In the genomic region with DNA sequence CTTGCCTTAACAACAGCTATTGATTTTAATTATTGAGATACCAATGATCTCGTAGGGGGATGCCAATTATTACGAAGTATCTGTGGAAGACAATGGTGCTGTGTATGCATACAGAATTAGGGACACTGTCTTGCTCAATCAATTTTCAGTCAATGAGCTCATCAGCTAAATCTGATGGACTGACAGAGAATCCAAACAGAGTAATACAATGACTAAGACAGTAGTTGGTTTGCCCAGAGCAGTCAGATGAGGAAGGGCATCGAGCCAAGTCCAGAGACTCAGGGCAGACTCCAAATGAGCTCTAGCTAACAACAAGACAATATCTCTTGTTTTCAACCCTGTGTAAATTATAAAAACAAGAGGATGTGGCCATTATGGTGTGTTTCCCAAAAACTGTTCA, we compare ENCODE assay signal across 11 cellular contexts. TPM values are rescaled to one million over a fixed set of nuclear protein-coding genes. Genes with fewer than 3 reads are reported as not detected.
DNase-seq lines count a peak whose midpoint lies in the region; ATAC-seq and TF ChIP-seq lines count a peak whose summit lies in the region.
"Had no signal": no experiment of that assay in that cellular context is flagged by ENCODE, and none has a peak within 500 bp of the region (broad histone marks: within the 10 kb centered on the region; RNA-seq: fewer than 3 reads in every experiment).

No MANE protein-coding gene starts in this region.

- no peak for DNase-seq in Right ventricle myocardium inferior (ENCODE audit: missing footprints)
- DNase-seq in cardiac septum (ENCODE audit: low spot score): no peak
- DNase-seq in brain microvascular endothelial cell: peak; percentile 94
- peak in 38 of 51 donors; percentile 6 to 84 (median 50) for DNase-seq in hypothalamus (lab: John Stamatoyannopoulos, UW)
- no peak for DNase-seq in Peyer's patch
- no peak for DNase-seq in activated gamma-delta T cell (lab: John Stamatoyannopoulos, UW)
- DNase-seq in GM13977 (ENCODE audit: low spot score): no peak
- DNase-seq in stimulated activated naive CD4-positive, alpha-beta T cell treated with Interleukin-2 at 50 U/mL for 16 hours (lab: John Stamatoyannopoulos, UW): no peak
- DNase-seq: WERI-Rb-1 had no signal

- H3K27ac ChIP-seq in brain microvascular endothelial cell (no peak overlapping the region), Peyer's patch (no peak overlapping the region)
- H3K27ac ChIP-seq: BLaER1, cardiac muscle cell, WERI-Rb-1 had no signal

- no peak for TF ChIP-seq CTCF in brain microvascular endothelial cell (IDR thresholded peaks at IDR 0.05; ENCODE audit: low read depth, low read length, missing control alignments)
- no peak for TF ChIP-seq CTCF in Peyer's patch (IDR thresholded peaks at IDR 0.05)
- TF ChIP-seq CTCF in GM13977 (IDR thresholded peaks at IDR 0.05; ENCODE audit: extremely low read depth, insufficient read depth, missing control alignments): no peak

- ATAC-seq in Right ventricle myocardium inferior: peak; percentile 37

- H3K9me3 ChIP-seq in Peyer's patch: no peaks in the 10 kb centered on the region
- H3K9me3 ChIP-seq: BLaER1 had no signal

- H3K4me1 ChIP-seq in Peyer's patch: no peaks in the 10 kb centered on the region
- H3K4me1 ChIP-seq: BLaER1 had no signal

- in situ Hi-C loops in brain microvascular endothelial cell (cut with HindIII; ENCODE audit: low pct_ligation_motif_present, low sequenced_read_pairs) (no loop called here), GM13977 (cut with MboI; ENCODE audit: low pct_unique_long_range_greater_than_20kb, low sequenced_read_pairs, unreplicated experiment) (no loop called here)

- no peak overlapping the region for H3K4me3 ChIP-seq in brain microvascular endothelial cell (ENCODE audit: low read depth, low read length)
- no peak overlapping the region for H3K4me3 ChIP-seq in Peyer's patch
- H3K4me3 ChIP-seq: BLaER1, cardiac muscle cell had no signal

- H3K36me3 ChIP-seq in brain microvascular endothelial cell (replicated peaks): no peaks in the 10 kb centered on the region
- no peaks in the 10 kb centered on the region for H3K36me3 ChIP-seq in Peyer's patch
- H3K36me3 ChIP-seq: BLaER1, cardiac muscle cell, WERI-Rb-1 had no signal

- no peak for TF ChIP-seq POLR2A in Peyer's patch (IDR thresholded peaks at IDR 0.05)

- no peaks in the 10 kb centered on the region for H3K27me3 ChIP-seq in brain microvascular endothelial cell (replicated peaks)
- H3K27me3 ChIP-seq in Peyer's patch: no peaks in the 10 kb centered on the region
- H3K27me3 ChIP-seq: BLaER1 had no signal

- intact Hi-C loops in Right ventricle myocardium inferior (cut with DNase I) (no loop called here), cardiac septum (cut with DNase I) (no loop called here)

RNA-seq across cellular contexts. Expression of a gene that starts 14.7 kb away (rescaled TPM):
- total RNA-seq in Right ventricle myocardium inferior (not detected), cardiac septum (not detected), Peyer's patch (not detected)
- total RNA-seq: cardiac muscle cell had no signal

RNA-seq across cellular contexts. Expression of a gene that starts 20.9 kb away (rescaled TPM):
- total RNA-seq in Right ventricle myocardium inferior: 10.1 TPM
- total RNA-seq in cardiac septum: 12.4 TPM
- 10 to 100 TPM; 34.7 to 59.4 (median 47.6) TPM for total RNA-seq in Peyer's patch

Comparison
In these comparisons a context has a peak if more than half of its experiments do, and no peak if none do; other contexts are left out.
1. DNase-seq: peak in brain microvascular endothelial cell (single experiment) and hypothalamus (38 of 51); none in Right ventricle myocardium inferior (single experiment), cardiac septum (single experiment), Peyer's patch (0 of 3), activated gamma-delta T cell (single experiment), GM13977 (single experiment) and stimulated activated naive CD4-positive, alpha-beta T cell treated with Interleukin-2 at 50 U/mL for 16 hours (single experiment).